Comparison of ENCODE assay signal across 1 cellular context in the genomic region with DNA sequence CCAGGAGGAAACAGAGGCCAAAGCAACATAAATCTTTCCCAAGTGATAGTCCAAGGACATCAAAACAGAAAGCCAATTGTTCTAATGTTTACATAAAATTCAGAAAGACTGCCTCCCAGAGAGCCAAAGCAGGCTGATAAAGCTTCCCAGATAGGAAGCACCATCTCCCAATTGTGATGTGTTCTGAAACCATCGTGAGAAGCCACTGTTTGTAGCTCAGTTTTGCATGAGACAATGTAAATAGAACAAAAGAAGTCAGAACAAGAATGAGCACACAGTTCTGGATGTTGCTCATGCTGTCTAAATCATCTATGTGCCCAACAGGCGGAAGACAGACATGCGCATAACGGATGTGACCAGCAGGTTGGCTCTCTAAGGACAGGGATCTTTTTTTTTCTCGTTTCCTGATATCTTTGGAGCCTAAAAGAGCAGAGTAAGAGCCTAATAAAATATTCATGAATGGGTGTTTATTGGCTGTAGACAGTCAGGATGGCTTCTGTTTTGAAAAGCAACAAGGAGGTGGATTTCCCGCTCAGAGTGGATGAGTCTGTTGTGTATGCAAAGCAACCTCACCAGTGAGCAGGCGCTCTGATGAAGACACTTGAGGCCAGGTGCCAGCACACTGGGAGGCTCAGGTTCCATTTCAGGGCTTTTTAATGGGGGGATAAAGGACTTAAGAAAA.
TF ChIP-seq lines count a peak whose summit lies in the region.

No MANE protein-coding gene starts in this region.

TF ChIP-seq in WTC11, 78 proteins besides CTCF, POLR2A, EP300 and RAD21 (continued from another document and continues in another):
- TF ChIP-seq, protein P1, sequence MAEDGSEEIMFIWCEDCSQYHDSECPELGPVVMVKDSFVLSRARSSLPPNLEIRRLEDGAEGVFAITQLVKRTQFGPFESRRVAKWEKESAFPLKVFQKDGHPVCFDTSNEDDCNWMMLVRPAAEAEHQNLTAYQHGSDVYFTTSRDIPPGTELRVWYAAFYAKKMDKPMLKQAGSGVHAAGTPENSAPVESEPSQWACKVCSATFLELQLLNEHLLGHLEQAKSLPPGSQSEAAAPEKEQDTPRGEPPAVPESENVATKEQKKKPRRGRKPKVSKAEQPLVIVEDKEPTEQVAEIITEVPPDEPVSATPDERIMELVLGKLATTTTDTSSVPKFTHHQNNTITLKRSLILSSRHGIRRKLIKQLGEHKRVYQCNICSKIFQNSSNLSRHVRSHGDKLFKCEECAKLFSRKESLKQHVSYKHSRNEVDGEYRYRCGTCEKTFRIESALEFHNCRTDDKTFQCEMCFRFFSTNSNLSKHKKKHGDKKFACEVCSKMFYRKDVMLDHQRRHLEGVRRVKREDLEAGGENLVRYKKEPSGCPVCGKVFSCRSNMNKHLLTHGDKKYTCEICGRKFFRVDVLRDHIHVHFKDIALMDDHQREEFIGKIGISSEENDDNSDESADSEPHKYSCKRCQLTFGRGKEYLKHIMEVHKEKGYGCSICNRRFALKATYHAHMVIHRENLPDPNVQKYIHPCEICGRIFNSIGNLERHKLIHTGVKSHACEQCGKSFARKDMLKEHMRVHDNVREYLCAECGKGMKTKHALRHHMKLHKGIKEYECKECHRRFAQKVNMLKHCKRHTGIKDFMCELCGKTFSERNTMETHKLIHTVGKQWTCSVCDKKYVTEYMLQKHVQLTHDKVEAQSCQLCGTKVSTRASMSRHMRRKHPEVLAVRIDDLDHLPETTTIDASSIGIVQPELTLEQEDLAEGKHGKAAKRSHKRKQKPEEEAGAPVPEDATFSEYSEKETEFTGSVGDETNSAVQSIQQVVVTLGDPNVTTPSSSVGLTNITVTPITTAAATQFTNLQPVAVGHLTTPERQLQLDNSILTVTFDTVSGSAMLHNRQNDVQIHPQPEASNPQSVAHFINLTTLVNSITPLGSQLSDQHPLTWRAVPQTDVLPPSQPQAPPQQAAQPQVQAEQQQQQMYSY (CRISPR knock-in tag; IDR thresholded peaks at IDR 0.05): no peak
- no peak for TF ChIP-seq GRHL2 (CRISPR knock-in tag; IDR thresholded peaks at IDR 0.05; ENCODE audit: insufficient replicate concordance, severe bottlenecking)
- no peak for TF ChIP-seq FOXK1 (CRISPR knock-in tag; IDR thresholded peaks at IDR 0.05)
- TF ChIP-seq, protein P2, sequence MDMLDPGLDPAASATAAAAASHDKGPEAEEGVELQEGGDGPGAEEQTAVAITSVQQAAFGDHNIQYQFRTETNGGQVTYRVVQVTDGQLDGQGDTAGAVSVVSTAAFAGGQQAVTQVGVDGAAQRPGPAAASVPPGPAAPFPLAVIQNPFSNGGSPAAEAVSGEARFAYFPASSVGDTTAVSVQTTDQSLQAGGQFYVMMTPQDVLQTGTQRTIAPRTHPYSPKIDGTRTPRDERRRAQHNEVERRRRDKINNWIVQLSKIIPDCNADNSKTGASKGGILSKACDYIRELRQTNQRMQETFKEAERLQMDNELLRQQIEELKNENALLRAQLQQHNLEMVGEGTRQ (CRISPR knock-in tag; IDR thresholded peaks at IDR 0.05): no peak
- TF ChIP-seq ZNF219 (CRISPR knock-in tag; IDR thresholded peaks at IDR 0.05; ENCODE audit: borderline replicate concordance): no peak
- no peak for TF ChIP-seq SMAD4 (CRISPR knock-in tag; IDR thresholded peaks at IDR 0.05)
- no peak for TF ChIP-seq ESRRA (CRISPR knock-in tag; IDR thresholded peaks at IDR 0.05; ENCODE audit: borderline replicate concordance)
- TF ChIP-seq KAT7 (CRISPR knock-in tag; IDR thresholded peaks at IDR 0.05; ENCODE audit: borderline replicate concordance): no peak
- TF ChIP-seq, protein P3, sequence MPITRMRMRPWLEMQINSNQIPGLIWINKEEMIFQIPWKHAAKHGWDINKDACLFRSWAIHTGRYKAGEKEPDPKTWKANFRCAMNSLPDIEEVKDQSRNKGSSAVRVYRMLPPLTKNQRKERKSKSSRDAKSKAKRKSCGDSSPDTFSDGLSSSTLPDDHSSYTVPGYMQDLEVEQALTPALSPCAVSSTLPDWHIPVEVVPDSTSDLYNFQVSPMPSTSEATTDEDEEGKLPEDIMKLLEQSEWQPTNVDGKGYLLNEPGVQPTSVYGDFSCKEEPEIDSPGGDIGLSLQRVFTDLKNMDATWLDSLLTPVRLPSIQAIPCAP (CRISPR knock-in tag; IDR thresholded peaks at IDR 0.05): no peak
- TF ChIP-seq, protein P4, sequence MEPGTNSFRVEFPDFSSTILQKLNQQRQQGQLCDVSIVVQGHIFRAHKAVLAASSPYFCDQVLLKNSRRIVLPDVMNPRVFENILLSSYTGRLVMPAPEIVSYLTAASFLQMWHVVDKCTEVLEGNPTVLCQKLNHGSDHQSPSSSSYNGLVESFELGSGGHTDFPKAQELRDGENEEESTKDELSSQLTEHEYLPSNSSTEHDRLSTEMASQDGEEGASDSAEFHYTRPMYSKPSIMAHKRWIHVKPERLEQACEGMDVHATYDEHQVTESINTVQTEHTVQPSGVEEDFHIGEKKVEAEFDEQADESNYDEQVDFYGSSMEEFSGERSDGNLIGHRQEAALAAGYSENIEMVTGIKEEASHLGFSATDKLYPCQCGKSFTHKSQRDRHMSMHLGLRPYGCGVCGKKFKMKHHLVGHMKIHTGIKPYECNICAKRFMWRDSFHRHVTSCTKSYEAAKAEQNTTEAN (CRISPR knock-in tag; IDR thresholded peaks at IDR 0.05): no peak
- no peak for TF ChIP-seq ETV6 (CRISPR knock-in tag; IDR thresholded peaks at IDR 0.05)
- TF ChIP-seq, protein P5, sequence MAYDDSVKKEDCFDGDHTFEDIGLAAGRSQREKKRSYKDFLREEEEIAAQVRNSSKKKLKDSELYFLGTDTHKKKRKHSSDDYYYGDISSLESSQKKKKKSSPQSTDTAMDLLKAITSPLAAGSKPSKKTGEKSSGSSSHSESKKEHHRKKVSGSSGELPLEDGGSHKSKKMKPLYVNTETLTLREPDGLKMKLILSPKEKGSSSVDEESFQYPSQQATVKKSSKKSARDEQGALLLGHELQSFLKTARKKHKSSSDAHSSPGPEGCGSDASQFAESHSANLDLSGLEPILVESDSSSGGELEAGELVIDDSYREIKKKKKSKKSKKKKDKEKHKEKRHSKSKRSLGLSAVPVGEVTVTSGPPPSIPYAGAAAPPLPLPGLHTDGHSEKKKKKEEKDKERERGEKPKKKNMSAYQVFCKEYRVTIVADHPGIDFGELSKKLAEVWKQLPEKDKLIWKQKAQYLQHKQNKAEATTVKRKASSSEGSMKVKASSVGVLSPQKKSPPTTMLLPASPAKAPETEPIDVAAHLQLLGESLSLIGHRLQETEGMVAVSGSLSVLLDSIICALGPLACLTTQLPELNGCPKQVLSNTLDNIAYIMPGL (CRISPR knock-in tag; IDR thresholded peaks at IDR 0.05): no peak
- TF ChIP-seq, protein P6, sequence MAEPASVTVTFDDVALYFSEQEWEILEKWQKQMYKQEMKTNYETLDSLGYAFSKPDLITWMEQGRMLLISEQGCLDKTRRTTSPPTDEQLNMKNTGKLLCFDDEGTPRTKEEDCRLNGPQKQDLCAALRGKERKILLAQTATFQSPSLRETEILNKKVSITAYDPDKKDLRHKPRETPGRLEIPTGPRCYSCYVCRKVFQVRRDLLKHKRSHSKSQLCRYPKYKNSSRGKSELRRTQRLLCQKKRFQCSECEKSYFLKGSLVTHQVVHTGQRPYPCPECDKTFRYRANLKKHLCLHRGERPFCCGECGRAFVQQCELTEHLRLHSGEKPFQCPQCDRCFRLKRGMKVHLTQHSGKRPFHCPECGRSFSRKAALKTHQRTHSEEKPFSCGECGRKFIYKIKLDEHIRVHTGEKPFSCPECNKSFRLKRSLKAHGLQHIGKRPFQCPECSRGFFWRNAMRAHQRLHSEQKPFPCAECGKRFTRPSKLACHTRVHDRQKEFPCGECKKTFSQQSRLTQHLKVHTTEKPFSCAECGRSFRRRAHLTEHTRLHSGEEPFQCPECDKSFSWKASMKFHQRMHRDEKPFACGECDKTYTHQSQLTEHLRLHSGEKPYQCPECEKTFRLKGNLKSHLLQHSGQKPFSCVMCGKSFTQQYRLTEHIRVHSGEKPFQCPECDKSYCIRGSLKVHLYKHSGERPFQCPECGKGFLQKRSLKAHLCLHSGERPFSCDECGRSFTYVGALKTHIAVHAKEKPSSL (CRISPR knock-in tag; conservative IDR thresholded peaks at IDR 0.05): no peak
- TF ChIP-seq, protein P7, sequence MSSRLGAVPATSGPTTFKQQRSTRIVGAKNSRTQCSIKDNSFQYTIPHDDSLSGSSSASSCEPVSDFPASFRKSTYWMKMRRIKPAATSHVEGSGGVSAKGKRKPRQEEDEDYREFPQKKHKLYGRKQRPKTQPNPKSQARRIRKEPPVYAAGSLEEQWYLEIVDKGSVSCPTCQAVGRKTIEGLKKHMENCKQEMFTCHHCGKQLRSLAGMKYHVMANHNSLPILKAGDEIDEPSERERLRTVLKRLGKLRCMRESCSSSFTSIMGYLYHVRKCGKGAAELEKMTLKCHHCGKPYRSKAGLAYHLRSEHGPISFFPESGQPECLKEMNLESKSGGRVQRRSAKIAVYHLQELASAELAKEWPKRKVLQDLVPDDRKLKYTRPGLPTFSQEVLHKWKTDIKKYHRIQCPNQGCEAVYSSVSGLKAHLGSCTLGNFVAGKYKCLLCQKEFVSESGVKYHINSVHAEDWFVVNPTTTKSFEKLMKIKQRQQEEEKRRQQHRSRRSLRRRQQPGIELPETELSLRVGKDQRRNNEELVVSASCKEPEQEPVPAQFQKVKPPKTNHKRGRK (CRISPR knock-in tag; IDR thresholded peaks at IDR 0.05; ENCODE audit: borderline replicate concordance): no peak
- no peak for TF ChIP-seq EMX1 (CRISPR knock-in tag; IDR thresholded peaks at IDR 0.05)
- peak; percentile 82; the same call in 1 of the 2 replicates for TF ChIP-seq FOXJ3 (CRISPR knock-in tag; IDR thresholded peaks at IDR 0.05; ENCODE audit: borderline replicate concordance)
- TF ChIP-seq, protein P8, sequence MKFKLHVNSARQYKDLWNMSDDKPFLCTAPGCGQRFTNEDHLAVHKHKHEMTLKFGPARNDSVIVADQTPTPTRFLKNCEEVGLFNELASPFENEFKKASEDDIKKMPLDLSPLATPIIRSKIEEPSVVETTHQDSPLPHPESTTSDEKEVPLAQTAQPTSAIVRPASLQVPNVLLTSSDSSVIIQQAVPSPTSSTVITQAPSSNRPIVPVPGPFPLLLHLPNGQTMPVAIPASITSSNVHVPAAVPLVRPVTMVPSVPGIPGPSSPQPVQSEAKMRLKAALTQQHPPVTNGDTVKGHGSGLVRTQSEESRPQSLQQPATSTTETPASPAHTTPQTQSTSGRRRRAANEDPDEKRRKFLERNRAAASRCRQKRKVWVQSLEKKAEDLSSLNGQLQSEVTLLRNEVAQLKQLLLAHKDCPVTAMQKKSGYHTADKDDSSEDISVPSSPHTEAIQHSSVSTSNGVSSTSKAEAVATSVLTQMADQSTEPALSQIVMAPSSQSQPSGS (CRISPR knock-in tag; IDR thresholded peaks at IDR 0.05; ENCODE audit: borderline replicate concordance, low read depth): no peak
- no peak for TF ChIP-seq NFATC4 (CRISPR knock-in tag; IDR thresholded peaks at IDR 0.05)
- TF ChIP-seq, protein P9, sequence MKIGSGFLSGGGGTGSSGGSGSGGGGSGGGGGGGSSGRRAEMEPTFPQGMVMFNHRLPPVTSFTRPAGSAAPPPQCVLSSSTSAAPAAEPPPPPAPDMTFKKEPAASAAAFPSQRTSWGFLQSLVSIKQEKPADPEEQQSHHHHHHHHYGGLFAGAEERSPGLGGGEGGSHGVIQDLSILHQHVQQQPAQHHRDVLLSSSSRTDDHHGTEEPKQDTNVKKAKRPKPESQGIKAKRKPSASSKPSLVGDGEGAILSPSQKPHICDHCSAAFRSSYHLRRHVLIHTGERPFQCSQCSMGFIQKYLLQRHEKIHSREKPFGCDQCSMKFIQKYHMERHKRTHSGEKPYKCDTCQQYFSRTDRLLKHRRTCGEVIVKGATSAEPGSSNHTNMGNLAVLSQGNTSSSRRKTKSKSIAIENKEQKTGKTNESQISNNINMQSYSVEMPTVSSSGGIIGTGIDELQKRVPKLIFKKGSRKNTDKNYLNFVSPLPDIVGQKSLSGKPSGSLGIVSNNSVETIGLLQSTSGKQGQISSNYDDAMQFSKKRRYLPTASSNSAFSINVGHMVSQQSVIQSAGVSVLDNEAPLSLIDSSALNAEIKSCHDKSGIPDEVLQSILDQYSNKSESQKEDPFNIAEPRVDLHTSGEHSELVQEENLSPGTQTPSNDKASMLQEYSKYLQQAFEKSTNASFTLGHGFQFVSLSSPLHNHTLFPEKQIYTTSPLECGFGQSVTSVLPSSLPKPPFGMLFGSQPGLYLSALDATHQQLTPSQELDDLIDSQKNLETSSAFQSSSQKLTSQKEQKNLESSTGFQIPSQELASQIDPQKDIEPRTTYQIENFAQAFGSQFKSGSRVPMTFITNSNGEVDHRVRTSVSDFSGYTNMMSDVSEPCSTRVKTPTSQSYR (CRISPR knock-in tag; IDR thresholded peaks at IDR 0.05): no peak
- no peak for TF ChIP-seq CBFB (CRISPR knock-in tag; IDR thresholded peaks at IDR 0.05; ENCODE audit: low read depth)
- 0 out of 2 replicates have a peak, but pooled peaks have one; percentile 48 for TF ChIP-seq CREM (CRISPR knock-in tag; IDR thresholded peaks at IDR 0.05)
- no peak for TF ChIP-seq ZNF317 (CRISPR knock-in tag; IDR thresholded peaks at IDR 0.05; ENCODE audit: borderline replicate concordance, low read depth)
- TF ChIP-seq, protein P10, sequence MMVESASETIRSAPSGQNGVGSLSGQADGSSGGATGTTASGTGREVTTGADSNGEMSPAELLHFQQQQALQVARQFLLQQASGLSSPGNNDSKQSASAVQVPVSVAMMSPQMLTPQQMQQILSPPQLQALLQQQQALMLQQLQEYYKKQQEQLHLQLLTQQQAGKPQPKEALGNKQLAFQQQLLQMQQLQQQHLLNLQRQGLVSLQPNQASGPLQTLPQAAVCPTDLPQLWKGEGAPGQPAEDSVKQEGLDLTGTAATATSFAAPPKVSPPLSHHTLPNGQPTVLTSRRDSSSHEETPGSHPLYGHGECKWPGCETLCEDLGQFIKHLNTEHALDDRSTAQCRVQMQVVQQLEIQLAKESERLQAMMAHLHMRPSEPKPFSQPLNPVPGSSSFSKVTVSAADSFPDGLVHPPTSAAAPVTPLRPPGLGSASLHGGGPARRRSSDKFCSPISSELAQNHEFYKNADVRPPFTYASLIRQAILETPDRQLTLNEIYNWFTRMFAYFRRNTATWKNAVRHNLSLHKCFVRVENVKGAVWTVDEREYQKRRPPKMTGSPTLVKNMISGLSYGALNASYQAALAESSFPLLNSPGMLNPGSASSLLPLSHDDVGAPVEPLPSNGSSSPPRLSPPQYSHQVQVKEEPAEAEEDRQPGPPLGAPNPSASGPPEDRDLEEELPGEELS (CRISPR knock-in tag; IDR thresholded peaks at IDR 0.05): peak; percentile 35; the same call in 1 of the 2 replicates
- peak; percentile 62; the same call in 1 of the 2 replicates for TF ChIP-seq MXD4 (CRISPR knock-in tag; IDR thresholded peaks at IDR 0.05; ENCODE audit: borderline replicate concordance)
- TF ChIP-seq, protein P11, sequence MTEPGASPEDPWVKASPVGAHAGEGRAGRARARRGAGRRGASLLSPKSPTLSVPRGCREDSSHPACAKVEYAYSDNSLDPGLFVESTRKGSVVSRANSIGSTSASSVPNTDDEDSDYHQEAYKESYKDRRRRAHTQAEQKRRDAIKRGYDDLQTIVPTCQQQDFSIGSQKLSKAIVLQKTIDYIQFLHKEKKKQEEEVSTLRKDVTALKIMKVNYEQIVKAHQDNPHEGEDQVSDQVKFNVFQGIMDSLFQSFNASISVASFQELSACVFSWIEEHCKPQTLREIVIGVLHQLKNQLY (CRISPR knock-in tag; IDR thresholded peaks at IDR 0.05): no peak
- no peak for TF ChIP-seq MYBL2 (CRISPR knock-in tag; IDR thresholded peaks at IDR 0.05)
- no peak for TF ChIP-seq RORB (CRISPR knock-in tag; IDR thresholded peaks at IDR 0.05)
- no peak for TF ChIP-seq ZNF121 (CRISPR knock-in tag; IDR thresholded peaks at IDR 0.05)
- TF ChIP-seq, protein P12, sequence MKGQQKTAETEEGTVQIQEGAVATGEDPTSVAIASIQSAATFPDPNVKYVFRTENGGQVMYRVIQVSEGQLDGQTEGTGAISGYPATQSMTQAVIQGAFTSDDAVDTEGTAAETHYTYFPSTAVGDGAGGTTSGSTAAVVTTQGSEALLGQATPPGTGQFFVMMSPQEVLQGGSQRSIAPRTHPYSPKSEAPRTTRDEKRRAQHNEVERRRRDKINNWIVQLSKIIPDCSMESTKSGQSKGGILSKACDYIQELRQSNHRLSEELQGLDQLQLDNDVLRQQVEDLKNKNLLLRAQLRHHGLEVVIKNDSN (CRISPR knock-in tag; IDR thresholded peaks at IDR 0.05): no peak
- TF ChIP-seq ZBTB21 (CRISPR knock-in tag; IDR thresholded peaks at IDR 0.05; ENCODE audit: borderline replicate concordance): no peak
- no peak for TF ChIP-seq SMAD3 (CRISPR knock-in tag; IDR thresholded peaks at IDR 0.05; ENCODE audit: borderline replicate concordance)
